In the genomic region with DNA sequence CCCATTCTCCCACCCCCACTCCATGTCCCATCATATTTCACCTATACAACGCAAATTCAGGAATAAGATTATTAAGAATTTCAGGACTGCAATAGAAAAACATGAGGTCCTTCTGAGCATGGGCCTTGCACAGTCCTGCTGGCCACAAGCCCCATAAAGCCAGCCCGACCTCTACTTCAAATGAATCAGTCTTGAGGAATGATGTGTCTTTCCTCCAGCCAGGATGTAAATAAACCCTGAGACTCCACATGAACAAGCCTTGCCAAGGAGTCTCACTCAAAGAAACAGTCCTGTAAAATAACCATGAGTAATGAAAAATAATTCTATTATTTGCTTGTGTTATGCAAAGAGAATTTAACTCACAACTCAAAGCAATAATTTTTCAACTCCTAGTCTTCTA, we compare ENCODE assay signal across 15 cellular contexts.
DNase-seq lines count a peak whose midpoint lies in the region; ATAC-seq and TF ChIP-seq lines count a peak whose summit lies in the region.
"Had no signal": no experiment of that assay in that cellular context is flagged by ENCODE, and none has a peak within 500 bp of the region (broad histone marks: within the 10 kb centered on the region; RNA-seq: fewer than 3 reads in every experiment).

No MANE protein-coding gene starts in this region.

- H3K27me3 ChIP-seq in MG63 = no peaks in the 10 kb centered on the region
- H3K27me3 ChIP-seq: BLaER1 treated with 17β-estradiol and CSF1 and Interleukin-3, amounts not matched to agents 10 nM and 100 nM; SJCRH30 had no signal

- H3K36me3 ChIP-seq in MG63 = no peaks in the 10 kb centered on the region
- H3K36me3 ChIP-seq: BLaER1 treated with 17β-estradiol and CSF1 and Interleukin-3, amounts not matched to agents 10 nM and 100 nM; SJCRH30 had no signal

- no peaks in the 10 kb centered on the region for H3K9me3 ChIP-seq in MG63
- H3K9me3 ChIP-seq: BLaER1 treated with 17β-estradiol and CSF1 and Interleukin-3, amounts not matched to agents 10 nM and 100 nM; SJCRH30 had no signal

- no peaks in the 10 kb centered on the region for H3K27me3 Mint-ChIP-seq in nephron (ENCODE audit: low read depth)

- no peaks in the 10 kb centered on the region for H3K9me3 Mint-ChIP-seq in nephron
- H3K9me3 Mint-ChIP-seq: activated CD4-positive, alpha-beta T cell treated with anti-CD3 and anti-CD28 coated beads, Interleukin-2, amount 10 ng/mL, durations not matched to agents 7 days and 5 days; stimulated activated effector memory CD8-positive, alpha-beta T cell treated with anti-CD3 and anti-CD28 coated beads, Interleukin-12 subunit alpha, Interleukin-12 subunit beta, amount 100 ng/mL, for 72 hours had no signal

- no peak overlapping the region for H3K4me3 ChIP-seq in MG63
- no peak overlapping the region for H3K4me3 ChIP-seq in choroid plexus epithelial cell (ENCODE audit: low read depth, low read length)
- H3K4me3 ChIP-seq: BLaER1 treated with 17β-estradiol and CSF1 and Interleukin-3, amounts not matched to agents 10 nM and 100 nM; SJCRH30 had no signal

- no peak for TF ChIP-seq CTCF in choroid plexus epithelial cell (conservative IDR thresholded peaks at IDR 0.05; ENCODE audit: low read depth, low read length)
- TF ChIP-seq CTCF in nephron (IDR thresholded peaks at IDR 0.05; ENCODE audit: unreplicated experiment in 3 of 3) = no peak

- ATAC-seq in HG03442 (IDR thresholded peaks at IDR 0.05; ENCODE audit: unreplicated experiment) (no peak), HG02938 (IDR thresholded peaks at IDR 0.05; ENCODE audit: unreplicated experiment) (no peak)

- peak overlapping the region in 2 of 3 experiments; percentile 44 to 52 for H3K27ac Mint-ChIP-seq in nephron
- H3K27ac Mint-ChIP-seq: activated CD4-positive, alpha-beta T cell treated with anti-CD3 and anti-CD28 coated beads, Interleukin-2, amount 10 ng/mL, durations not matched to agents 7 days and 5 days; stimulated activated effector memory CD8-positive, alpha-beta T cell treated with anti-CD3 and anti-CD28 coated beads, Interleukin-12 subunit alpha, Interleukin-12 subunit beta, amount 100 ng/mL, for 72 hours had no signal

- H3K4me1 Mint-ChIP-seq in nephron = peaks cover 19% of the 10 kb centered on the region
- H3K4me1 Mint-ChIP-seq: stimulated activated effector memory CD8-positive, alpha-beta T cell treated with anti-CD3 and anti-CD28 coated beads, Interleukin-12 subunit alpha, Interleukin-12 subunit beta, amount 100 ng/mL, for 72 hours had no signal

- H3K36me3 Mint-ChIP-seq in nephron (ENCODE audit: low read depth) = no peaks in the 10 kb centered on the region
- H3K36me3 Mint-ChIP-seq: stimulated activated effector memory CD8-positive, alpha-beta T cell treated with anti-CD3 and anti-CD28 coated beads, Interleukin-12 subunit alpha, Interleukin-12 subunit beta, amount 100 ng/mL, for 72 hours had no signal

- DNase-seq in AG08396 (ENCODE audit: low spot score) (peak; percentile 79), MG63 (peak; percentile 88), choroid plexus epithelial cell (ENCODE audit: low read depth) (peak; percentile 98), DMS79 (lab: John Stamatoyannopoulos, UW) (no peak), hypothalamus (lab: John Stamatoyannopoulos, UW) (no peak)
- DNase-seq: activated CD4-positive, alpha-beta T cell treated with anti-CD3 and anti-CD28 coated beads, Interleukin-2, amount 10 ng/mL, durations not matched to agents 7 days and 5 days; activated effector memory CD4-positive, alpha-beta T cell treated with anti-CD3 and anti-CD28 coated beads, Interleukin-2, amount 50 U/mL, for 16 hours; MM.1S; NCI-H510A; SJCRH30 had no signal

- H3K4me3 Mint-ChIP-seq in nephron = no peak overlapping the region
- H3K4me3 Mint-ChIP-seq: activated CD4-positive, alpha-beta T cell treated with anti-CD3 and anti-CD28 coated beads, Interleukin-2, amount 10 ng/mL, durations not matched to agents 7 days and 5 days; stimulated activated effector memory CD8-positive, alpha-beta T cell treated with anti-CD3 and anti-CD28 coated beads, Interleukin-12 subunit alpha, Interleukin-12 subunit beta, amount 100 ng/mL, for 72 hours had no signal

Comparison
In these comparisons a context has a peak if more than half of its experiments do, and no peak if none do; other contexts are left out.
1. DNase-seq: peak in AG08396 (single experiment), MG63 (single experiment) and choroid plexus epithelial cell (single experiment); none in DMS79 (single experiment) and hypothalamus (0 of 51).